ENCODE assay signal across 8 cellular contexts in genomic region chr4:6134612-6135220, GRCh38.
DNase-seq lines count a peak whose midpoint lies in the region; ATAC-seq, FAIRE-seq and TF ChIP-seq lines count a peak whose summit lies in the region.

No MANE protein-coding gene starts in this region.

- no peak for FAIRE-seq in frontal cortex (lab: Jason Lieb, UNC)

- in situ Hi-C loops in KBM-7 (cut with MboI; ENCODE audit: low pct_unique_long_range_greater_than_20kb, low sequenced_read_pairs) = no loop called here

- H3K36me3 ChIP-seq in WERI-Rb-1 = no peaks in the 10 kb centered on the region

- no peak overlapping the region for H3K27ac ChIP-seq in WERI-Rb-1

- TF ChIP-seq CTCF in WERI-Rb-1 (IDR thresholded peaks at IDR 0.05; ENCODE audit: low read depth, low read length) = peak; percentile 92

- ATAC-seq in HG03175 (IDR thresholded peaks at IDR 0.05; ENCODE audit: unreplicated experiment) = peak; percentile 81

- peak; percentile 49 for DNase-seq in stimulated activated naive CD4-positive, alpha-beta T cell treated with Interleukin-2 at 50 U/mL for 16 hours (lab: John Stamatoyannopoulos, UW)
- no peak for DNase-seq in stimulated activated naive CD4-positive, alpha-beta T cell (lab: John Stamatoyannopoulos, UW)
- DNase-seq in WERI-Rb-1 = peak; percentile 68
- DNase-seq in myocyte (ENCODE audit: low read depth) = peak; percentile 4
- DNase-seq in KBM-7 = no peak
- no peak for DNase-seq in frontal cortex (ENCODE audit: low spot score in 2 of 2)
- no peak for DNase-seq in middle frontal gyrus (ENCODE audit: extremely low spot score, low spot score)

- no peaks in the 10 kb centered on the region for H3K9me3 ChIP-seq in WERI-Rb-1 (ENCODE audit: severe bottlenecking)

- no peak overlapping the region for H3K4me3 ChIP-seq in WERI-Rb-1 (ENCODE audit: low read depth, low read length)

- no peaks in the 10 kb centered on the region for H3K27me3 ChIP-seq in WERI-Rb-1 (ENCODE audit: insufficient read depth, low read depth, severe bottlenecking)

Comparison
In these comparisons a context has a peak if more than half of its experiments do, and no peak if none do; other contexts are left out.
1. DNase-seq: peak in stimulated activated naive CD4-positive, alpha-beta T cell treated with Interleukin-2 at 50 U/mL for 16 hours (single experiment), WERI-Rb-1 (single experiment) and myocyte (single experiment); none in stimulated activated naive CD4-positive, alpha-beta T cell (0 of 6), KBM-7 (single experiment), frontal cortex (0 of 2) and middle frontal gyrus (single experiment).